In the genomic region with DNA sequence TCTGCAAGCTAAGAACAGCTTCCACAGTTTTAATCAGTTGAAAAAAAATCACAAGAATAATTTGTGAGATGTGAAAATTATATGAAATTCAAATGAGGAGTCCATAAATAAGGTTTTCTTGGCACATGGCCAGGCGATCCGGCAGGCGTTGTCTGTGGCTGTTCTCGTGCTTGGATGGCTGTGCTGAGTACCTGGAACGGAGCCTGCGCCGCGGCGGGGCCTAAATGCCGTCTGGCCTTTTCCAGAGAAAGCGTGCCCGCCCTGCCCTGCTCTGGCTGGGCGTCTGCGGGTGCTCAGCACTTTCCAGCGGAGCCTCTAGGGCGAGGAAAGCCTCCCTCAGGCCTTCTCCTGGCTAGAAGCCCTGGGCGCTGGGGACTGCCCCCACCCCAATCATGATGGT, we compare ENCODE assay signal across 1 cellular context.
TF ChIP-seq lines count a peak whose summit lies in the region.

No MANE protein-coding gene starts in this region.

TF ChIP-seq in HCT116, 20 proteins besides CTCF, POLR2A, EP300 and RAD21 (continued from another document):
- no peak for TF ChIP-seq ZBTB33 (IDR thresholded peaks at IDR 0.05; ENCODE audit: extremely low read depth, insufficient replicate concordance, low read length)
- TF ChIP-seq POLR2AphosphoS5 (IDR thresholded peaks at IDR 0.05; ENCODE audit: low read depth, low read length): no peak
- no peak for TF ChIP-seq CEBPB (IDR thresholded peaks at IDR 0.05; ENCODE audit: low read depth)
TF ChIP-seq in HCT116: peak in this region for 0.
